1 cellular context compared by ENCODE assay signal in genomic region chr3:58214484-58215316, GRCh38.
TF ChIP-seq lines count a peak whose summit lies in the region.

No MANE protein-coding gene starts in this region.

TF ChIP-seq in H1, 55 proteins besides CTCF, POLR2A, EP300 and RAD21 (continued from another document):
- no peak for TF ChIP-seq SRF (IDR thresholded peaks at IDR 0.05; ENCODE audit: low read depth, low read length)
- no peak for TF ChIP-seq CHD2 (IDR thresholded peaks at IDR 0.05; ENCODE audit: low read length)
